ENCODE assay signal across 34 cellular contexts in the genomic region with DNA sequence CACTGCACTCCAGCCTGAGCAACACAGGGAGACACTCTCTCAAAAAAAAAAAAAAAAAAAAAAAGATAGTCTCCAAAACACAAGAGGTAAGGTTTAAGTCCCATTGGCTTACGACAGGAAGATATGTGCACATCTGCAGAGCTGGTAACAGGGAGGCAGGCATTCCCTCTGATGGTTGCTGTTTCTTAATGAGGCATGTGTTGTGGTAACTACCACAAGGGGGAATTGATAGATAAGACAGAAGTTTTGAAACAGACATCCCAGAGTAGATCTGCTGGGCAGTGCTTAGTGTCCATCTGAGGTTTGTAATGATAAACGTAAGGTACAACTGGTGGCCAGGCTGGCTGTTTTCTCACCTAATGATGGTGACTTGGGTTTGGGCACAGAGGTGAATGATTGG. TPM values are rescaled to one million over a fixed set of nuclear protein-coding genes. Genes with fewer than 3 reads are reported as not detected.
DNase-seq lines count a peak whose midpoint lies in the region; ATAC-seq and TF ChIP-seq lines count a peak whose summit lies in the region.
"Had no signal": no experiment of that assay in that cellular context is flagged by ENCODE, and none has a peak within 500 bp of the region (broad histone marks: within the 10 kb centered on the region; RNA-seq: fewer than 3 reads in every experiment).

No MANE protein-coding gene starts in this region.

- peaks cover 22% of the 10 kb centered on the region for H3K79me2 ChIP-seq in neural progenitor cell (ENCODE audit: low read depth)

- H3K27ac Mint-ChIP-seq in activated CD4-positive, alpha-beta T cell treated with anti-CD3 and anti-CD28 coated beads for 36 hours = peak overlapping the region; percentile 35
- no peak overlapping the region for H3K27ac Mint-ChIP-seq in neural progenitor cell
- H3K27ac Mint-ChIP-seq: effector memory CD8-positive, alpha-beta T cell had no signal

- no peak overlapping the region for H3K9ac ChIP-seq in neural progenitor cell
- H3K9ac ChIP-seq: KMS-11 had no signal

- peaks cover 21% of the 10 kb centered on the region for H3K4me1 Mint-ChIP-seq in activated CD4-positive, alpha-beta T cell treated with anti-CD3 and anti-CD28 coated beads for 36 hours
- peaks cover 15% of the 10 kb centered on the region for H3K4me1 Mint-ChIP-seq in neural progenitor cell

- H3K4me3 ChIP-seq in neural progenitor cell = no peak overlapping the region
- H3K4me3 ChIP-seq: cardiac muscle cell, coronary artery, esophagus squamous epithelium, prostate gland had no signal

- no peaks in the 10 kb centered on the region for H4K20me1 ChIP-seq in neural progenitor cell (ENCODE audit: low read depth)

- TF ChIP-seq CTCF in neural progenitor cell (IDR thresholded peaks at IDR 0.05) = no peak

- H3K9me3 ChIP-seq in neural progenitor cell (ENCODE audit: low read depth) = no peaks in the 10 kb centered on the region
- H3K9me3 ChIP-seq: esophagus squamous epithelium, neutrophil, prostate gland had no signal

- no peak for DNase-seq in activated CD4-positive, alpha-beta T cell treated with anti-CD3 and anti-CD28 coated beads for 36 hours
- no peak for DNase-seq in activated CD4-positive, alpha-beta T cell treated with anti-CD3 and anti-CD28 coated beads, Interleukin-2, amount 50 U/mL, for 48 hours
- DNase-seq in MV-4-11 (lab: John Stamatoyannopoulos, UW) (peak; percentile 62), amniotic epithelial cell (ENCODE audit: low read depth) (peak; percentile 87), neural progenitor cell (ENCODE audit: low spot score) (no peak), NCI-H69 (lab: John Stamatoyannopoulos, UW) (no peak), mesenteric fat pad (ENCODE audit: low spot score) (no peak)
- DNase-seq: activated gamma-delta T cell treated with Interleukin-2 at 50 U/mL for 16 hours; activated T-cell treated with anti-CD3 and anti-CD28 coated beads, Interleukin-2, amount 50 U/mL, for 1 hour; DND-41; effector memory CD8-positive, alpha-beta T cell; esophagus squamous epithelium; MM.1S; NCI-H1694; NCI-H2171; NCI-H526; SHP77; stimulated activated CD4-positive, alpha-beta T cell treated with anti-CD3 and anti-CD28 coated beads, Interleukin-4, amount 100 ng/mL, for 4 hours; T-helper 9 cell had no signal

- peaks cover 43% of the 10 kb centered on the region for H3K36me3 Mint-ChIP-seq in activated CD4-positive, alpha-beta T cell treated with anti-CD3 and anti-CD28 coated beads for 36 hours (ENCODE audit: low read depth)
- H3K36me3 Mint-ChIP-seq in neural progenitor cell = peaks cover 25% of the 10 kb centered on the region

- H3K27me3 ChIP-seq in neural progenitor cell = no peaks in the 10 kb centered on the region
- H3K27me3 ChIP-seq: cardiac muscle cell, esophagus squamous epithelium, neutrophil had no signal

- POLR2A ChIA-PET in activated CD4-positive, alpha-beta T cell treated with anti-CD3 and anti-CD28 coated beads for 36 hours (lab: Charles Lee) = no interaction called here

- peaks cover 3% of the 10 kb centered on the region for H3K4me1 ChIP-seq in neural progenitor cell

- intact Hi-C loops in activated CD4-positive, alpha-beta T cell treated with anti-CD3 and anti-CD28 coated beads for 36 hours (cut with DNase I, micrococcal nuclease) = no loop called here

- peaks cover 14% of the 10 kb centered on the region for H3F3A ChIP-seq in neural progenitor cell (ENCODE audit: low read depth)

- peaks cover 4% of the 10 kb centered on the region for H3K36me3 ChIP-seq in neural progenitor cell

- H3K9me3 Mint-ChIP-seq in activated CD4-positive, alpha-beta T cell treated with anti-CD3 and anti-CD28 coated beads for 36 hours (ENCODE audit: low read depth) = no peaks in the 10 kb centered on the region
- no peaks in the 10 kb centered on the region for H3K9me3 Mint-ChIP-seq in neural progenitor cell
- H3K9me3 Mint-ChIP-seq: CD14-positive monocyte; effector memory CD8-positive, alpha-beta T cell; stimulated activated memory B cell treated with anti-CD40 and anti-IgM and Interleukin-4, amounts not matched to agents 10 μg/mL and 1 μg/mL and 100 μg/mL, for 72 hours had no signal

- H2AFZ ChIP-seq in neural progenitor cell (replicated peaks) = no peak overlapping the region

- H3K4me2 ChIP-seq in neural progenitor cell = no peak overlapping the region
- H3K4me2 ChIP-seq: KMS-11 had no signal

- no peak for ATAC-seq in activated CD4-positive, alpha-beta T cell treated with anti-CD3 and anti-CD28 coated beads for 36 hours
- ATAC-seq in HG03342 (IDR thresholded peaks at IDR 0.05; ENCODE audit: unreplicated experiment) = no peak
- ATAC-seq: effector memory CD8-positive, alpha-beta T cell; HCT116; Panc1; sciatic nerve; stimulated activated memory B cell treated with anti-CD40 and anti-IgM and Interleukin-4, amounts not matched to agents 10 μg/mL and 1 μg/mL and 100 μg/mL, for 72 hours had no signal

- no peak overlapping the region for H3K27ac ChIP-seq in neural progenitor cell
- H3K27ac ChIP-seq: 22Rv1, cardiac muscle cell, coronary artery, esophagus squamous epithelium, KMS-11, neutrophil, prostate gland had no signal

- no peaks in the 10 kb centered on the region for H3K27me3 Mint-ChIP-seq in activated CD4-positive, alpha-beta T cell treated with anti-CD3 and anti-CD28 coated beads for 36 hours
- H3K27me3 Mint-ChIP-seq in neural progenitor cell (ENCODE audit: insufficient read depth, low read depth) = peaks cover 4% of the 10 kb centered on the region
- H3K27me3 Mint-ChIP-seq: effector memory CD8-positive, alpha-beta T cell; stimulated activated memory B cell treated with anti-CD40 and anti-IgM and Interleukin-4, amounts not matched to agents 10 μg/mL and 1 μg/mL and 100 μg/mL, for 72 hours had no signal

- no peak overlapping the region for H3K4me3 Mint-ChIP-seq in activated CD4-positive, alpha-beta T cell treated with anti-CD3 and anti-CD28 coated beads for 36 hours
- peak overlapping the region; percentile 3 for H3K4me3 Mint-ChIP-seq in neural progenitor cell
- H3K4me3 Mint-ChIP-seq: CD14-positive monocyte; effector memory CD8-positive, alpha-beta T cell; stimulated activated memory B cell treated with anti-CD40 and anti-IgM and Interleukin-4, amounts not matched to agents 10 μg/mL and 1 μg/mL and 100 μg/mL, for 72 hours had no signal

- CTCF ChIA-PET in activated CD4-positive, alpha-beta T cell treated with anti-CD3 and anti-CD28 coated beads for 36 hours (lab: Charles Lee) = no interaction called here

RNA-seq across cellular contexts. Expression of a gene that starts 4.7 kb away (rescaled TPM):
- total RNA-seq in activated CD4-positive, alpha-beta T cell treated with anti-CD3 and anti-CD28 coated beads for 36 hours = 10 to 100 TPM; 45.1 to 52.2 TPM
- total RNA-seq in neural progenitor cell (ENCODE audit: low replicate concordance) (22.2 and 26.3 TPM in 2 replicates), mesenteric fat pad (31.7 TPM)

RNA-seq across cellular contexts. Expression of a gene that starts 5.0 kb away (rescaled TPM):
- total RNA-seq in activated CD4-positive, alpha-beta T cell treated with anti-CD3 and anti-CD28 coated beads for 36 hours = 100 to 1,000 TPM; 233 to 293 TPM
- total RNA-seq in neural progenitor cell (ENCODE audit: low replicate concordance) = 39.8 and 80.9 TPM in 2 replicates
- 121 TPM for total RNA-seq in mesenteric fat pad

RNA-seq across cellular contexts. Expression of a gene that starts 14.5 kb away (rescaled TPM):
- not detected for total RNA-seq in activated CD4-positive, alpha-beta T cell treated with anti-CD3 and anti-CD28 coated beads for 36 hours
- total RNA-seq in neural progenitor cell (ENCODE audit: low replicate concordance) (0.50 TPM in 1 of 2 replicates, not detected in the other), mesenteric fat pad (not detected)
- total RNA-seq: cardiac muscle cell, frontal cortex had no signal

RNA-seq across cellular contexts. Expression of a gene that starts 29.0 kb away (rescaled TPM):
- not detected for total RNA-seq in activated CD4-positive, alpha-beta T cell treated with anti-CD3 and anti-CD28 coated beads for 36 hours
- not detected in 2 replicates for total RNA-seq in neural progenitor cell (ENCODE audit: low replicate concordance)
- 0.51 TPM for total RNA-seq in mesenteric fat pad
- total RNA-seq: cardiac muscle cell, esophagus squamous epithelium, frontal cortex, lung microvascular endothelial cell, sciatic nerve, ureter had no signal

RNA-seq across cellular contexts. Expression of a gene that starts 35.8 kb away (rescaled TPM):
- 10 to 100 TPM; 54.7 to 84.5 TPM for total RNA-seq in activated CD4-positive, alpha-beta T cell treated with anti-CD3 and anti-CD28 coated beads for 36 hours
- total RNA-seq in neural progenitor cell (ENCODE audit: low replicate concordance) = 8.6 and 39.5 TPM in 2 replicates
- total RNA-seq in mesenteric fat pad = 47.9 TPM

Comparison
In these comparisons a context has a peak if more than half of its experiments do, and no peak if none do; other contexts are left out.
1. DNase-seq: peak in MV-4-11 (single experiment) and amniotic epithelial cell (single experiment); none in activated CD4-positive, alpha-beta T cell treated with anti-CD3 and anti-CD28 coated beads for 36 hours (single experiment), activated CD4-positive, alpha-beta T cell treated with anti-CD3 and anti-CD28 coated beads, Interleukin-2, amount 50 U/mL, for 48 hours (0 of 2), neural progenitor cell (single experiment), NCI-H69 (single experiment) and mesenteric fat pad (single experiment).